8 cellular contexts compared by ENCODE assay signal in genomic region chr10:91034494-91035157, GRCh38.
DNase-seq lines count a peak whose midpoint lies in the region; ATAC-seq, FAIRE-seq and TF ChIP-seq lines count a peak whose summit lies in the region.

No MANE protein-coding gene starts in this region.

- CTCF ChIA-PET in OCI-LY7 (lab: Charles Lee; ENCODE audit: unreplicated experiment) = no interaction called here

- TF ChIP-seq CTCF in OCI-LY7 (conservative IDR thresholded peaks at IDR 0.05; ENCODE audit: low read length) (no peak), fibroblast of mammary gland (conservative IDR thresholded peaks at IDR 0.05; ENCODE audit: control insufficient read depth, insufficient read depth, low read depth, low read length) (no peak), pancreas (IDR thresholded peaks at IDR 0.05) (no peak)

- H2AFZ ChIP-seq in OCI-LY7 (ENCODE audit: low read length) (peak overlapping the region; percentile 75; the same call in 1 of the 2 replicates), Karpas-422 (ENCODE audit: low read length) (no peak overlapping the region)

- no peak overlapping the region for H3K27ac ChIP-seq in OCI-LY7 (ENCODE audit: low read depth, low read length, poor library complexity, severe bottlenecking)
- no peak overlapping the region for H3K27ac ChIP-seq in pancreas
- no peak overlapping the region for H3K27ac ChIP-seq in Karpas-422 (ENCODE audit: low read length)

- intact Hi-C loops in OCI-LY7 (cut with micrococcal nuclease; ENCODE audit: unreplicated experiment) = no loop called here
- intact Hi-C loops in pancreas (cut with DNase I) = no loop called here

- H3K79me2 ChIP-seq in OCI-LY7 (ENCODE audit: insufficient read depth, low read depth, low read length) (no peaks in the 10 kb centered on the region), Karpas-422 (ENCODE audit: low read length) (no peaks in the 10 kb centered on the region)

- 23 to 28% methylated on average over 9 of the region's 9 CpGs for WGBS in pancreas, 2 donors

- no peak overlapping the region for H3K4me3 ChIP-seq in OCI-LY7 (ENCODE audit: low read depth, low read length, poor library complexity, severe bottlenecking)
- H3K4me3 ChIP-seq in fibroblast of mammary gland (ENCODE audit: control insufficient read depth, low read depth, low read length) = no peak overlapping the region
- no peak overlapping the region for H3K4me3 ChIP-seq in pancreas
- H3K4me3 ChIP-seq in Karpas-422 (ENCODE audit: low read length) = no peak overlapping the region

- FAIRE-seq in pancreas (lab: Jason Lieb, UNC) = no peak

- DNase-seq in EH (ENCODE audit: low read depth) (peak; percentile 67), OCI-LY7 (ENCODE audit: low spot score) (no peak), fibroblast of mammary gland (ENCODE audit: low read depth) (peak; percentile 75), pancreas (peak in 3 of 6 donors; percentile 7 to 34 (median 18)), Karpas-422 (no peak)
- no peak for DNase-seq in activated CD8-positive, alpha-beta memory T cell treated with anti-CD3 and anti-CD28 coated beads for 24 hours

- H3K4me1 ChIP-seq in OCI-LY7 (ENCODE audit: insufficient read depth, low read length, poor library complexity, severe bottlenecking) (no peaks in the 10 kb centered on the region), pancreas (no peaks in the 10 kb centered on the region), Karpas-422 (ENCODE audit: low read length) (no peaks in the 10 kb centered on the region)

- H3K9me2 ChIP-seq in OCI-LY7 (ENCODE audit: insufficient read depth, low read length) = no peaks in the 10 kb centered on the region
- H3K9me2 ChIP-seq in Karpas-422 (replicated peaks; ENCODE audit: insufficient read depth, low read length) = no peaks in the 10 kb centered on the region

- H3K36me3 ChIP-seq in OCI-LY7 (ENCODE audit: insufficient read depth, low read length) (no peaks in the 10 kb centered on the region), pancreas (no peaks in the 10 kb centered on the region), Karpas-422 (ENCODE audit: insufficient read depth, low read length) (no peaks in the 10 kb centered on the region)

- H3K9me3 ChIP-seq in OCI-LY7 (ENCODE audit: low read length) (no peaks in the 10 kb centered on the region), pancreas (no peaks in the 10 kb centered on the region), Karpas-422 (ENCODE audit: low read length) (no peaks in the 10 kb centered on the region)

- H3K4me2 ChIP-seq in OCI-LY7 (ENCODE audit: low read length) (no peak overlapping the region), Karpas-422 (ENCODE audit: low read depth, low read length, poor library complexity, severe bottlenecking) (no peak overlapping the region)

- H3K9ac ChIP-seq in Karpas-422 (ENCODE audit: low read length) = no peak overlapping the region

- peak in 3 of 4 donors; percentile 59 to 81 (median 66) for ATAC-seq in pancreas
- ATAC-seq in GM21526 (IDR thresholded peaks at IDR 0.05; ENCODE audit: low FRiP score, unreplicated experiment) = no peak
- no peak for ATAC-seq in GM21737 (IDR thresholded peaks at IDR 0.05; ENCODE audit: unreplicated experiment)

- H3K27me3 ChIP-seq in pancreas = no peaks in the 10 kb centered on the region
- no peaks in the 10 kb centered on the region for H3K27me3 ChIP-seq in Karpas-422 (ENCODE audit: low read length)

- no TSS peak for BruUV-seq in OCI-LY7 (replicated peaks; lab: Mats Ljungman, UMichigan)

- POLR2A ChIA-PET in OCI-LY7 (lab: Charles Lee) = no interaction called here

- H4K20me1 ChIP-seq in OCI-LY7 (ENCODE audit: insufficient read depth, low read length) (no peaks in the 10 kb centered on the region), Karpas-422 (ENCODE audit: insufficient read depth, low read depth, low read length) (no peaks in the 10 kb centered on the region)

Comparison
In these comparisons a context has a peak if more than half of its experiments do, and no peak if none do; other contexts are left out.
1. DNase-seq: peak in EH (single experiment) and fibroblast of mammary gland (single experiment); none in OCI-LY7 (single experiment), Karpas-422 (single experiment) and activated CD8-positive, alpha-beta memory T cell treated with anti-CD3 and anti-CD28 coated beads for 24 hours (single experiment).
2. ATAC-seq: peak in pancreas (3 of 4); none in GM21526 (single experiment) and GM21737 (single experiment).